Comparison of ENCODE assay signal across 8 cellular contexts in the genomic region with DNA sequence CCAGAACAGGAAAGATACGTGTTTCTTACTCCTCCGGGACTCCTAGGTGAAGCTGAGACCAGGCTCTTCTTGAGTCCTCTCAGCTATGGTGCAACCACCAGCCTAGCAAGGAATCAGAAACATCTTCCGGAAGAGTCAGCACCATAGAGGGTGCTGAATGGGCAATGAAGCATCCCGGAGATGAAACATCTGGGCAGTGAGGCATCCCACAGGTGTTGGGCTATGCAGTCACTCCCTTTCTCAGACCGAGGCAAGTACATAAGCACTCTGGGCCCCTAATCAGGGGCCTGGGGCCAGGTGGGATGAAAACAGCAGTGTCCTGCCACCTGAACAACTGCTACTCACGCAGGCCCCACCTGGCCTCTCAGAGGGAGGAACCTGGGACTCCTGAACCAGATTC. TPM values are rescaled to one million over a fixed set of nuclear protein-coding genes. Genes with fewer than 3 reads are reported as not detected.
DNase-seq lines count a peak whose midpoint lies in the region; ATAC-seq and TF ChIP-seq lines count a peak whose summit lies in the region.

No MANE protein-coding gene starts in this region.

- peak overlapping the region; percentile 15 to 85; a peak in 2 of 4 replicates for H4K8ac ChIP-seq in IMR-90 (ENCODE audit: low read depth in 2 of 2, low read length in 2 of 2)

- H2AK5ac ChIP-seq in IMR-90 (ENCODE audit: low read depth, low read length), result 0 out of 2 replicates have a peak overlapping the region, but pooled peaks have one; percentile 78

- no peak overlapping the region for H2BK120ac ChIP-seq in IMR-90 (ENCODE audit: low read depth, low read length)

- H3K4me3 Mint-ChIP-seq in nephron progenitor cell, result peak overlapping the region; percentile 99

- no peak overlapping the region for H2BK20ac ChIP-seq in IMR-90 (ENCODE audit: low read depth, low read length)

- H2AK9ac ChIP-seq in IMR-90 (replicated peaks; ENCODE audit: low read depth, low read length, poor library complexity), result peak overlapping the region; percentile 37

- TF ChIP-seq CTCF in IMR-90 (conservative IDR thresholded peaks at IDR 0.05; ENCODE audit: low read depth, low read length) (no peak), nephron progenitor cell (IDR thresholded peaks at IDR 0.05) (no peak)

- WGBS in IMR-90 (ENCODE audit: extremely low coverage in 2 of 2, insufficient read length in 1 of 2), 2 experiments, result 93% methylated on average over 3 of the region's 6 CpGs; no CpG with 5 or more reads in 1 of the 2 experiments

- no peak overlapping the region for H3K56ac ChIP-seq in IMR-90 (ENCODE audit: extremely low read depth, insufficient read depth, low read length)

- no peak overlapping the region for H2BK5ac ChIP-seq in IMR-90 (ENCODE audit: low read depth, low read length, poor library complexity, severe bottlenecking)

- H4K20me1 ChIP-seq in BLaER1 (peaks cover 52% of the 10 kb centered on the region), IMR-90 (ENCODE audit: insufficient read depth, low read length) (peaks cover 21% of the 10 kb centered on the region)

- no peak overlapping the region for H3K4ac ChIP-seq in IMR-90 (ENCODE audit: low read depth, low read length)

- H3K9me3 ChIP-seq in BLaER1 (peaks cover 11% of the 10 kb centered on the region), IMR-90 (ENCODE audit: control insufficient read depth, insufficient read depth, low read length) (peaks cover 2% of the 10 kb centered on the region; the same call in 1 of the 2 replicates), duodenal mucosa (ENCODE audit: control insufficient read depth in 1 of 2, low read length in 2 of 2) (no peaks in the 10 kb centered on the region)

- H3K4me3 ChIP-seq in BLaER1, result peak overlapping the region; percentile 98
- H3K4me3 ChIP-seq in IMR-90 (ENCODE audit: insufficient read depth, low read depth, low read length), result peak overlapping the region; percentile 81
- peak overlapping the region; percentile 87 to 97 for H3K4me3 ChIP-seq in duodenal mucosa (ENCODE audit: low read depth in 1 of 2, low read length in 2 of 2)

- H3K79me1 ChIP-seq in IMR-90 (ENCODE audit: low read depth in 1 of 2, low read length in 2 of 2), result peaks cover 32 to 75% of the 10 kb centered on the region in 2 experiments

- H3K27ac ChIP-seq in BLaER1 (peak overlapping the region; percentile 99), IMR-90 (ENCODE audit: insufficient read depth, low read length) (no peak overlapping the region), duodenal mucosa (ENCODE audit: low read depth, low read length) (no peak overlapping the region)

- H2BK15ac ChIP-seq in IMR-90 (ENCODE audit: low read depth, low read length), result no peak overlapping the region

- no TSS peak for BruUV-seq in IMR-90 (replicated peaks; lab: Mats Ljungman, UMichigan)

- no peak for TF ChIP-seq RAD21 in IMR-90 (IDR thresholded peaks at IDR 0.05; ENCODE audit: low read length)

- H3K9ac ChIP-seq in BLaER1, result peak overlapping the region; percentile 96
- H3K9ac ChIP-seq in IMR-90 (ENCODE audit: low read depth, low read length), result peak overlapping the region; percentile 90
- peak overlapping the region; percentile 91 to 97 for H3K9ac ChIP-seq in duodenal mucosa (ENCODE audit: low read depth in 1 of 2, low read length in 2 of 2)

- no peak overlapping the region for H3K18ac ChIP-seq in IMR-90 (ENCODE audit: low read depth, low read length)

- POLR2A ChIA-PET in IMR-90 (lab: Charles Lee; ENCODE audit: unreplicated experiment), result no interaction called here

- ATAC-seq in GM21381 (IDR thresholded peaks at IDR 0.05; ENCODE audit: unreplicated experiment) (peak; percentile 19), IMR-90 (ENCODE audit: low read depth) (no peak), GM19328 (IDR thresholded peaks at IDR 0.05; ENCODE audit: unreplicated experiment) (no peak)

- dilution Hi-C loops in IMR-90 (cut with HindIII; ENCODE audit: low sequenced_read_pairs, unreplicated experiment), result no loop called here

- peak overlapping the region; percentile 94 for H3K4me2 ChIP-seq in BLaER1
- peak overlapping the region; percentile 95 for H3K4me2 ChIP-seq in IMR-90 (ENCODE audit: low read depth, low read length)

- peaks cover 28% of the 10 kb centered on the region for H3K9me1 ChIP-seq in IMR-90 (ENCODE audit: insufficient read depth, low read length)

- H4K91ac ChIP-seq in IMR-90 (ENCODE audit: insufficient read depth, low read depth, low read length), result no peak overlapping the region

- H3K4me1 ChIP-seq in BLaER1 (peaks cover 67% of the 10 kb centered on the region), IMR-90 (ENCODE audit: control insufficient read depth, insufficient read depth, low read length) (peaks cover 18% of the 10 kb centered on the region), duodenal mucosa (ENCODE audit: control insufficient read depth in 1 of 2, insufficient read depth in 2 of 2, low read length in 2 of 2) (peaks cover 35 to 42% of the 10 kb centered on the region in 2 donors)

- H3K36me3 Mint-ChIP-seq in nephron progenitor cell (ENCODE audit: low read depth), result peaks cover 37% of the 10 kb centered on the region

- H3K4me1 Mint-ChIP-seq in nephron progenitor cell, result peaks cover 40% of the 10 kb centered on the region

- in situ Hi-C loops in IMR-90 (cut with MboI; ENCODE audit: low sequenced_read_pairs), result no loop called here

- H3K36me3 ChIP-seq in BLaER1 (peaks cover 45% of the 10 kb centered on the region), IMR-90 (ENCODE audit: control insufficient read depth, insufficient read depth, low read length) (peaks cover 7% of the 10 kb centered on the region), duodenal mucosa (ENCODE audit: control insufficient read depth in 1 of 2, insufficient read depth in 2 of 2, low read length in 2 of 2) (peaks cover 9 to 12% of the 10 kb centered on the region in 2 donors)

- H4K5ac ChIP-seq in IMR-90 (ENCODE audit: low read depth, low read length), result no peak overlapping the region

- H3K27me3 Mint-ChIP-seq in nephron progenitor cell (ENCODE audit: low read depth, poor library complexity), result peaks cover 3% of the 10 kb centered on the region

- H3K14ac ChIP-seq in IMR-90 (replicated peaks; ENCODE audit: low read depth, low read length), result no peak overlapping the region

- no peak for TF ChIP-seq POLR2A in IMR-90 (IDR thresholded peaks at IDR 0.05; ENCODE audit: low read depth, low read length)

- H3K23ac ChIP-seq in IMR-90 (ENCODE audit: low read depth, low read length), result no peak overlapping the region

- peak overlapping the region; percentile 10 for H2AFZ ChIP-seq in IMR-90 (replicated peaks; ENCODE audit: low read length, poor library complexity)

- DNase-seq in IMR-90, result no peak
- DNase-seq in nephron progenitor cell, result no peak
- no peak for DNase-seq in NCI-H128 (lab: John Stamatoyannopoulos, UW; ENCODE audit: unreplicated experiment)
- no peak for DNase-seq in NCI-H1436 (lab: John Stamatoyannopoulos, UW)

- peaks cover 15% of the 10 kb centered on the region for H3K9me3 Mint-ChIP-seq in nephron progenitor cell

- intact Hi-C loops in IMR-90 (cut with micrococcal nuclease), result no loop called here

- CTCF ChIA-PET in IMR-90 (lab: Yijun Ruan, JAX), result no interaction called here

- no peak overlapping the region for H3K27ac Mint-ChIP-seq in nephron progenitor cell

- H3K27me3 ChIP-seq in BLaER1, result no peaks in the 10 kb centered on the region
- no peaks in the 10 kb centered on the region for H3K27me3 ChIP-seq in IMR-90 (ENCODE audit: control insufficient read depth, insufficient read depth, low read length)
- no peaks in the 10 kb centered on the region for H3K27me3 ChIP-seq in duodenal mucosa (ENCODE audit: control insufficient read depth in 1 of 2, insufficient read depth in 2 of 2, low read length in 2 of 2)

TF ChIP-seq in IMR-90, 13 proteins besides CTCF, POLR2A, EP300 and RAD21:
- TF ChIP-seq FOS (IDR thresholded peaks at IDR 0.05; ENCODE audit: low read depth, low read length) (no peak), MXI1 (IDR thresholded peaks at IDR 0.05; ENCODE audit: borderline replicate concordance, low read depth, low read length) (no peak), RCOR1 (IDR thresholded peaks at IDR 0.05; ENCODE audit: insufficient replicate concordance, low read length) (no peak), RFX5 (IDR thresholded peaks at IDR 0.05; ENCODE audit: low read depth, low read length) (no peak)

RNA-seq across cellular contexts. Expression of a gene that starts 1.4 kb away (rescaled TPM):
- 5.6 and 6.3 TPM in 2 replicates for total RNA-seq in IMR-90 (2012; rRNA removed)
- polyA plus RNA-seq in IMR-90 (2012; rRNA removed), result 20.9 and 27.4 TPM in 2 replicates
- polyA plus RNA-seq in IMR-90 (2012; cell fraction: cytosol; rRNA removed), result 11.6 and 19.3 TPM in 2 replicates
- 72.5 and 181 TPM in 2 replicates for polyA plus RNA-seq in IMR-90 (2012; cell fraction: nucleus; rRNA removed; ENCODE audit: low replicate concordance)

RNA-seq across cellular contexts. Expression of a gene that starts 16.8 kb away (rescaled TPM):
- 3.8 and 3.9 TPM in 2 replicates for total RNA-seq in IMR-90 (2012; rRNA removed)
- polyA plus RNA-seq in IMR-90 (2012; rRNA removed), result 15.9 and 18.7 TPM in 2 replicates
- 10.5 and 25.6 TPM in 2 replicates for polyA plus RNA-seq in IMR-90 (2012; cell fraction: cytosol; rRNA removed)
- 31.4 and 92.4 TPM in 2 replicates for polyA plus RNA-seq in IMR-90 (2012; cell fraction: nucleus; rRNA removed; ENCODE audit: low replicate concordance)

RNA-seq across cellular contexts. Expression of a gene that starts 24.9 kb away (rescaled TPM):
- total RNA-seq in IMR-90 (2012; rRNA removed), result 1.1 and 2.5 TPM in 2 replicates
- polyA plus RNA-seq in IMR-90 (2012; rRNA removed), result 3.3 TPM in 2 replicates
- polyA plus RNA-seq in IMR-90 (2012; cell fraction: cytosol; rRNA removed), result 3.0 and 3.2 TPM in 2 replicates
- polyA plus RNA-seq in IMR-90 (2012; cell fraction: nucleus; rRNA removed; ENCODE audit: low replicate concordance), result 2.6 and 5.3 TPM in 2 replicates

RNA-seq across cellular contexts. Expression of a gene that starts 27.3 kb away (rescaled TPM):
- 2.9 and 3.3 TPM in 2 replicates for total RNA-seq in IMR-90 (2012; rRNA removed)
- 4.1 and 5.5 TPM in 2 replicates for polyA plus RNA-seq in IMR-90 (2012; rRNA removed)
- 2.3 and 2.6 TPM in 2 replicates for polyA plus RNA-seq in IMR-90 (2012; cell fraction: cytosol; rRNA removed)
- 16.4 and 17.5 TPM in 2 replicates for polyA plus RNA-seq in IMR-90 (2012; cell fraction: nucleus; rRNA removed; ENCODE audit: low replicate concordance)

RNA-seq across cellular contexts. Expression of a gene that starts 40.2 kb away (rescaled TPM):
- total RNA-seq in IMR-90 (2012; rRNA removed), result 0.28 TPM in 1 of 2 replicates, not detected in the other
- polyA plus RNA-seq in IMR-90 (2012; rRNA removed), result 0.31 and 0.42 TPM in 2 replicates
- polyA plus RNA-seq in IMR-90 (2012; cell fraction: cytosol; rRNA removed), result 0.08 and 0.20 TPM in 2 replicates
- polyA plus RNA-seq in IMR-90 (2012; cell fraction: nucleus; rRNA removed; ENCODE audit: low replicate concordance), result 1.8 and 5.2 TPM in 2 replicates
